In genomic region chr11:44727373-44728084, GRCh38 we compare ENCODE assay signal across 8 cellular contexts. TPM values are rescaled to one million over a fixed set of nuclear protein-coding genes. Genes with fewer than 3 reads are reported as not detected.
DNase-seq lines count a peak whose midpoint lies in the region; ATAC-seq, FAIRE-seq and TF ChIP-seq lines count a peak whose summit lies in the region.

No MANE protein-coding gene starts in this region.

- no peaks in the 10 kb centered on the region for H3K9me3 ChIP-seq in breast epithelium

- intact Hi-C loops in breast epithelium (cut with DNase I; ENCODE audit: low total_unique reads), result loop anchor here (10.0 kb wide), 1 partner anchor 187 kb away; no protein-coding TSS in a partner anchor

- DNase-seq in DMS53 treated with DMSO at 0.1 percent for 48 hours (lab: John Stamatoyannopoulos, UW; ENCODE audit: unreplicated experiment), result peak; percentile 32
- peak; percentile 97 for DNase-seq in H54 (ENCODE audit: insufficient read length, low spot score)
- peak; percentile 77 for DNase-seq in NCI-H1105 (lab: John Stamatoyannopoulos, UW)
- peak; percentile 57 to 73 for DNase-seq in breast epithelium (ENCODE audit: low spot score in 2 of 2)
- DNase-seq in inferior parietal cortex (ENCODE audit: extremely low spot score), result peak; percentile 65
- DNase-seq in smooth muscle cell of the brain vasculature (ENCODE audit: low read depth, low spot score), result peak; percentile 10

- peaks cover 0 to 7% of the 10 kb centered on the region in 2 donors for H3K4me1 ChIP-seq in breast epithelium

- ATAC-seq in GM19452 (IDR thresholded peaks at IDR 0.05; ENCODE audit: unreplicated experiment), result no peak

- H3K27ac ChIP-seq in breast epithelium, result no peak overlapping the region

- peaks cover 0 to 11% of the 10 kb centered on the region in 2 donors for H3K27me3 ChIP-seq in breast epithelium

- H3K36me3 ChIP-seq in breast epithelium, result no peaks in the 10 kb centered on the region

- FAIRE-seq in H54 (lab: Jason Lieb, UNC), result no peak

- TF ChIP-seq CTCF in WI38 (IDR thresholded peaks at IDR 0.05; ENCODE audit: low read depth, low read length), result peak; percentile 82
- peak; percentile 81 to 86 (median 81) for TF ChIP-seq CTCF in breast epithelium (IDR thresholded peaks at IDR 0.05)

- TF ChIP-seq POLR2A in H54 (IDR thresholded peaks at IDR 0.05; ENCODE audit: low read depth, low read length) (no peak), breast epithelium (IDR thresholded peaks at IDR 0.05) (no peak)

- 0 out of 2 replicates have a peak overlapping the region, but pooled peaks have one; percentile 0 for H3K4me3 ChIP-seq in WI38 (ENCODE audit: low read depth, low read length)
- H3K4me3 ChIP-seq in breast epithelium, result peak overlapping the region; percentile 58 to 82 (median 63)

RNA-seq across cellular contexts. Expression of gene TSPAN18, which starts 0.8 kb away (rescaled TPM):
- 1 to 10 TPM; 1.0 to 2.0 (median 1.8) TPM for total RNA-seq in breast epithelium

Comparison
In these comparisons a context has a peak if more than half of its experiments do, and no peak if none do; other contexts are left out.
1. DNase-seq: peak in every context shown above with its lines; median percentile 97 in H54; 77 in NCI-H1105; 65 in breast epithelium; 65 in inferior parietal cortex; 32 in DMS53 treated with DMSO at 0.1 percent for 48 hours; 10 in smooth muscle cell of the brain vasculature.